23 cellular contexts compared by ENCODE assay signal in the genomic region with DNA sequence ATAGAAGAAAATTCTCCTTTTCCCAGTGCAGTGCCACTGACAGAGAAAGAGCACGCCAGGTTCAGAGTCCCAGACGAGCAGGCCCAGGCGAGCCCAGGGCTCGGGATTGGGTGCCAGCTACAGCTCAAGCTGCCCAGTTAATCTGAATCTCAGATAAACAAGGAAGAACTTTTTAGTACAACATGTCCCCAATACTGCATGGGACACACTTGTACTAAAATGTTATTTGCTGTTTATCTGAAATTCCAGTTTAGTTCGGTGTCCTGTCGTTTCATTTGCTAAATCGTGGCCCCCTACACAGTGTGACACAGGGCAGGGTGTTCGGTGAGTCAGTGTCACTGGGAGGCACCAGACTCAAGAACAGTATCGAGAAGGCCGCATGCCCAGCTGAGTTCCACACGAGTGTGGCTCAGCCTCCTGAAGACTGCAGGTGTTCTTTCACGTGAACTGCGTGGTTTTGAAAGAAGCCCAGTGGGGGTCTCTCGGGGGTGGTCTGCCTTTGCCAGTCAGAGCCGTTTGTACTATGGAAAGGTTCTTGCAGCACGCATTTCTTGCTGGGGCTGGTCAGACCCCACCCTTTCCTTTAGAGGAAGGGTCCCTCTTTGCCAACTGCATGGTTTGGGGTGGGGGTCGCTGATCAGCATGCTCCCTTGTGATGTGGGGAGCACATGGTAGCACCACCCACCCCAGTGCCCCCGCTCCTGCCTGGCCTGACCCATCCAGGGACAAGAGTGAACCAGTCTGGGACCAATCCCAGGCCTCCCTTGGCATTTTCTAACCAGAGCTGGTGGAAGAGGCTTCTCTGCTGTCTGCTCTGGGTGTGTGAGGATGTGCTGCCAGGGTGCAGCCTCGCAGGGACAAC.
DNase-seq lines count a peak whose midpoint lies in the region; ATAC-seq, FAIRE-seq and TF ChIP-seq lines count a peak whose summit lies in the region.
"Had no signal": no experiment of that assay in that cellular context is flagged by ENCODE, and none has a peak within 500 bp of the region (broad histone marks: within the 10 kb centered on the region; RNA-seq: fewer than 3 reads in every experiment).

No MANE protein-coding gene starts in this region.

- no peaks in the 10 kb centered on the region for H3K27me3 ChIP-seq in H9 (ENCODE audit: insufficient read depth, low read length)
- H3K27me3 ChIP-seq: tibial nerve had no signal

- peaks cover 2% of the 10 kb centered on the region for H3K27me3 Mint-ChIP-seq in H9 (ENCODE audit: low read depth)

- H3K9ac ChIP-seq in H9 (ENCODE audit: extremely low read depth, insufficient read length, low read length) = no peak overlapping the region
- no peak overlapping the region for H3K9ac ChIP-seq in kidney (ENCODE audit: low read length in 2 of 2)

- ATAC-seq in HG03342 (IDR thresholded peaks at IDR 0.05; ENCODE audit: unreplicated experiment) = no peak
- ATAC-seq: stimulated activated effector memory CD8-positive, alpha-beta T cell treated with anti-CD3 and anti-CD28 coated beads, Interleukin-12 subunit alpha, Interleukin-12 subunit beta, amount 100 ng/mL, for 72 hours had no signal

- DNase-seq in H9 (peak; percentile 30), kidney (peak; percentile 19), NCI-H82 (lab: John Stamatoyannopoulos, UW) (no peak), NCI-H2196 (lab: John Stamatoyannopoulos, UW; ENCODE audit: unreplicated experiment) (no peak)
- peak; percentile 16 for DNase-seq in stimulated activated CD8-positive, alpha-beta memory T cell treated with anti-CD3 and anti-CD28 coated beads, Interleukin-4, amount 100 ng/mL, for 48 hours
- DNase-seq: activated CD4-positive, CD25-positive, alpha-beta regulatory T cell; activated gamma-delta T cell; AML-193; amygdala; caudate nucleus; EL; esophagus squamous epithelium; Kasumi-1; left ventricle myocardium inferior; NCI-H1417; NCI-H69; OCI-M1; stimulated activated CD4-positive, alpha-beta T cell treated with anti-CD3 and anti-CD28 coated beads, Interleukin-15, amount 100 ng/mL, for 24 hours had no signal

- H3K4me1 ChIP-seq in H9 (ENCODE audit: insufficient read depth, low read length) (no peaks in the 10 kb centered on the region), kidney (ENCODE audit: control insufficient read depth in 1 of 2, insufficient read depth in 1 of 2, low read depth in 1 of 2, low read length in 2 of 2) (no peaks in the 10 kb centered on the region)
- H3K4me1 ChIP-seq: esophagus squamous epithelium, tibial nerve had no signal

- no peak overlapping the region for H2BK12ac ChIP-seq in H9 (ENCODE audit: insufficient read length, low read depth, low read length)

- H3K36me3 Mint-ChIP-seq in H9 (ENCODE audit: insufficient read depth in 1 of 3, low read depth in 3 of 3) = no peaks in the 10 kb centered on the region; a peak in 1 of 7 replicates
- H3K36me3 Mint-ChIP-seq: stimulated activated effector memory CD8-positive, alpha-beta T cell treated with anti-CD3 and anti-CD28 coated beads, Interleukin-12 subunit alpha, Interleukin-12 subunit beta, amount 100 ng/mL, for 72 hours had no signal

- no peak overlapping the region for H3K23ac ChIP-seq in H9 (ENCODE audit: insufficient read length, low read depth, low read length)

- H2BK5ac ChIP-seq in H9 (ENCODE audit: insufficient read length, low read length) = no peak overlapping the region

- no peak overlapping the region for H3K4ac ChIP-seq in H9 (ENCODE audit: low read depth, low read length)

- H2AK5ac ChIP-seq in H9 (ENCODE audit: insufficient read length, low read length) = no peak overlapping the region

- no peak overlapping the region for H4K5ac ChIP-seq in H9 (ENCODE audit: insufficient read length, low read depth, low read length)

- no peaks in the 10 kb centered on the region for H3K9me3 Mint-ChIP-seq in H9

- peak overlapping the region in 1 of 3 experiments; percentile 65; a peak in 1 of 7 replicates for H3K27ac Mint-ChIP-seq in H9
- H3K27ac Mint-ChIP-seq: stimulated activated effector memory CD8-positive, alpha-beta T cell treated with anti-CD3 and anti-CD28 coated beads, Interleukin-12 subunit alpha, Interleukin-12 subunit beta, amount 100 ng/mL, for 72 hours had no signal

- no peak overlapping the region for H4K8ac ChIP-seq in H9 (replicated peaks; ENCODE audit: insufficient read length, low read depth, low read length)

- H2BK120ac ChIP-seq in H9 (ENCODE audit: low read depth, low read length, poor library complexity, severe bottlenecking) = no peak overlapping the region

- no peaks in the 10 kb centered on the region for H3K23me2 ChIP-seq in H9 (ENCODE audit: insufficient read length, low read depth, low read length, poor library complexity, severe bottlenecking)

- H3K27ac ChIP-seq in H9 (ENCODE audit: insufficient read length, low read depth, low read length) = no peak overlapping the region
- peak overlapping the region; percentile 48 for H3K27ac ChIP-seq in VCaP
- no peak overlapping the region for H3K27ac ChIP-seq in kidney (ENCODE audit: low read depth in 2 of 2, low read length in 2 of 2)
- H3K27ac ChIP-seq: esophagus squamous epithelium, left ventricle myocardium inferior, tibial nerve had no signal

- no peak overlapping the region for H2AFZ ChIP-seq in H9 (ENCODE audit: low read length)

- no peak for FAIRE-seq in kidney (lab: Jason Lieb, UNC)
- FAIRE-seq: HTR-8/SVneo had no signal

- no peak overlapping the region for H4K91ac ChIP-seq in H9 (ENCODE audit: insufficient read length, low read depth, low read length)

- no peak overlapping the region for H3K4me2 ChIP-seq in H9 (ENCODE audit: insufficient read depth, insufficient read length, low read length)

- no peaks in the 10 kb centered on the region for H3K36me3 ChIP-seq in kidney (ENCODE audit: control insufficient read depth in 1 of 2, insufficient read depth in 2 of 2, low read length in 2 of 2)
- H3K36me3 ChIP-seq: esophagus squamous epithelium, left ventricle myocardium inferior, tibial nerve had no signal

- WGBS in H9 (ENCODE audit: extremely low coverage, insufficient read length, low lambda C conversion rate) = no CpG with 5 or more reads among the region's 19 CpGs

- H2BK15ac ChIP-seq in H9 (ENCODE audit: low read depth, low read length) = no peak overlapping the region

- no peak overlapping the region for H3K18ac ChIP-seq in H9 (ENCODE audit: insufficient read length, low read depth, low read length)

- H3T11ph ChIP-seq in H9 (ENCODE audit: low read length) = no peak overlapping the region

- no peak overlapping the region for H2BK20ac ChIP-seq in H9 (ENCODE audit: low read depth, low read length, poor library complexity, severe bottlenecking)

- H3K4me1 Mint-ChIP-seq in H9 = peaks cover 17 to 32% of the 10 kb centered on the region in 2 experiments
- H3K4me1 Mint-ChIP-seq: stimulated activated effector memory CD8-positive, alpha-beta T cell treated with anti-CD3 and anti-CD28 coated beads, Interleukin-12 subunit alpha, Interleukin-12 subunit beta, amount 100 ng/mL, for 72 hours had no signal

- no peaks in the 10 kb centered on the region for H3K79me2 ChIP-seq in H9 (ENCODE audit: insufficient read depth, low read length)

- no peak overlapping the region for H3K4me3 Mint-ChIP-seq in H9
- H3K4me3 Mint-ChIP-seq: stimulated activated effector memory CD8-positive, alpha-beta T cell treated with anti-CD3 and anti-CD28 coated beads, Interleukin-12 subunit alpha, Interleukin-12 subunit beta, amount 100 ng/mL, for 72 hours had no signal

- no peaks in the 10 kb centered on the region for H3K79me1 ChIP-seq in H9 (ENCODE audit: insufficient read depth, low read depth, low read length, poor library complexity, severe bottlenecking)

- no peak overlapping the region for H3K56ac ChIP-seq in H9 (ENCODE audit: insufficient read length, low read depth, low read length)

- no peaks in the 10 kb centered on the region for H3K9me3 ChIP-seq in H9 (ENCODE audit: control insufficient read depth, low read depth, low read length)
- no peaks in the 10 kb centered on the region for H3K9me3 ChIP-seq in kidney (ENCODE audit: control insufficient read depth in 1 of 2, low read length in 2 of 2)
- H3K9me3 ChIP-seq: esophagus squamous epithelium, left ventricle myocardium inferior, tibial nerve had no signal

- intact Hi-C loops in kidney (cut with DNase I) = no loop called here

- no peaks in the 10 kb centered on the region for H4K20me1 ChIP-seq in H9 (ENCODE audit: control insufficient read depth, insufficient read depth, insufficient read length)

- H3K14ac ChIP-seq in H9 (ENCODE audit: insufficient read depth, low read length) = no peak overlapping the region; the same call in 1 of the 2 replicates

- TF ChIP-seq CTCF in H9 (conservative IDR thresholded peaks at IDR 0.05) = no peak
- no peak for TF ChIP-seq CTCF in VCaP (conservative IDR thresholded peaks at IDR 0.05)
- TF ChIP-seq CTCF in kidney (IDR thresholded peaks at IDR 0.05; ENCODE audit: borderline replicate concordance, extremely low read depth, insufficient read depth) = no peak

- no peak overlapping the region for H3K4me3 ChIP-seq in kidney (ENCODE audit: low read length in 2 of 2)
- H3K4me3 ChIP-seq: esophagus squamous epithelium, left ventricle myocardium inferior, tibial nerve had no signal

Comparison
In these comparisons a context has a peak if more than half of its experiments do, and no peak if none do; other contexts are left out.
1. DNase-seq: peak in H9 (single experiment), kidney (single experiment) and stimulated activated CD8-positive, alpha-beta memory T cell treated with anti-CD3 and anti-CD28 coated beads, Interleukin-4, amount 100 ng/mL, for 48 hours (single experiment); none in NCI-H82 (single experiment) and NCI-H2196 (single experiment).